Comparison of ENCODE assay signal across 13 cellular contexts in genomic region chr14:61505815-61506809, GRCh38.
DNase-seq lines count a peak whose midpoint lies in the region; ATAC-seq and TF ChIP-seq lines count a peak whose summit lies in the region.
"Had no signal": no experiment of that assay in that cellular context is flagged by ENCODE, and none has a peak within 500 bp of the region (broad histone marks: within the 10 kb centered on the region; RNA-seq: fewer than 3 reads in every experiment).

No MANE protein-coding gene starts in this region.

- TF ChIP-seq CTCF in Caco-2 (IDR thresholded peaks at IDR 0.05; ENCODE audit: insufficient read depth in 1 of 2, low read depth in 1 of 2, low read length in 1 of 2, severe bottlenecking in 1 of 2, unreplicated experiment in 1 of 2), result no peak

- no peak overlapping the region for H3K9ac ChIP-seq in Karpas-422 (ENCODE audit: low read length)
- no peak overlapping the region for H3K9ac ChIP-seq in duodenal mucosa (ENCODE audit: low read depth in 1 of 2, low read length in 2 of 2)
- H3K9ac ChIP-seq in rectal smooth muscle tissue (ENCODE audit: low read length), result no peak overlapping the region

- no peak overlapping the region for H2AFZ ChIP-seq in Karpas-422 (ENCODE audit: low read length)

- no peaks in the 10 kb centered on the region for H3K9me2 ChIP-seq in Karpas-422 (replicated peaks; ENCODE audit: insufficient read depth, low read length)

- POLR2A ChIA-PET in Caco-2 (lab: Charles Lee), result interaction anchor here (0.5 to 0.6 kb wide), 2 partner anchors 22 to 54 kb away, joined by 4 to 5 read pairs; no protein-coding TSS in a partner anchor

- H3K4me3 Mint-ChIP-seq in Caco-2 (ENCODE audit: unreplicated experiment), result no peak overlapping the region
- H3K4me3 Mint-ChIP-seq: brain had no signal

- no peak for ATAC-seq in GM18868 (IDR thresholded peaks at IDR 0.05; ENCODE audit: unreplicated experiment)
- ATAC-seq: gastrocnemius medialis had no signal

- peak overlapping the region; percentile 6 for H3K4me2 ChIP-seq in Karpas-422 (ENCODE audit: low read depth, low read length, poor library complexity, severe bottlenecking)

- no peaks in the 10 kb centered on the region for H3K9me3 Mint-ChIP-seq in Caco-2 (ENCODE audit: unreplicated experiment)
- H3K9me3 Mint-ChIP-seq: brain had no signal

- peaks cover 4% of the 10 kb centered on the region for H3K4me1 Mint-ChIP-seq in Caco-2 (ENCODE audit: low read depth, unreplicated experiment)

- H3K27me3 Mint-ChIP-seq in Caco-2 (ENCODE audit: insufficient read depth, unreplicated experiment), result no peaks in the 10 kb centered on the region

- H3K79me2 ChIP-seq in Karpas-422 (ENCODE audit: low read length), result no peaks in the 10 kb centered on the region

- no peaks in the 10 kb centered on the region for H3K4me1 ChIP-seq in Caco-2
- peaks cover 69% of the 10 kb centered on the region for H3K4me1 ChIP-seq in Karpas-422 (ENCODE audit: low read length)
- peaks cover 6 to 8% of the 10 kb centered on the region in 2 donors for H3K4me1 ChIP-seq in duodenal mucosa (ENCODE audit: control insufficient read depth in 1 of 2, insufficient read depth in 2 of 2, low read length in 2 of 2)
- no peaks in the 10 kb centered on the region for H3K4me1 ChIP-seq in rectal smooth muscle tissue (ENCODE audit: control insufficient read depth, insufficient read depth, low read length)
- 0 out of 2 replicates have a peak, but pooled peaks cover 3% of the 10 kb centered on the region for H3K4me1 ChIP-seq in HAP-1

- H4K20me1 ChIP-seq in Karpas-422 (ENCODE audit: insufficient read depth, low read depth, low read length), result no peaks in the 10 kb centered on the region

- BruUV-seq in Caco-2 (replicated peaks; lab: Mats Ljungman, UMichigan), result no TSS peak

- no peak overlapping the region for H3K27ac ChIP-seq in Karpas-422 (ENCODE audit: low read length)
- peak overlapping the region; percentile 5 for H3K27ac ChIP-seq in duodenal mucosa (ENCODE audit: low read depth, low read length)
- H3K27ac ChIP-seq in rectal smooth muscle tissue (ENCODE audit: low read depth, low read length), result peak overlapping the region; percentile 44
- H3K27ac ChIP-seq: gastrocnemius medialis had no signal

- no peaks in the 10 kb centered on the region for H3K9me3 ChIP-seq in Caco-2
- no peaks in the 10 kb centered on the region for H3K9me3 ChIP-seq in Karpas-422 (ENCODE audit: low read length)
- no peaks in the 10 kb centered on the region for H3K9me3 ChIP-seq in duodenal mucosa (ENCODE audit: control insufficient read depth in 1 of 2, low read length in 2 of 2)
- H3K9me3 ChIP-seq in HAP-1, result no peaks in the 10 kb centered on the region
- H3K9me3 ChIP-seq: gastrocnemius medialis had no signal

- H3K27me3 ChIP-seq in Caco-2 (replicated peaks; ENCODE audit: control insufficient read depth, insufficient read depth, low read length), result no peaks in the 10 kb centered on the region
- no peaks in the 10 kb centered on the region for H3K27me3 ChIP-seq in Karpas-422 (ENCODE audit: low read length)
- no peaks in the 10 kb centered on the region for H3K27me3 ChIP-seq in duodenal mucosa (ENCODE audit: control insufficient read depth in 1 of 2, insufficient read depth in 2 of 2, low read length in 2 of 2)
- no peaks in the 10 kb centered on the region for H3K27me3 ChIP-seq in rectal smooth muscle tissue (ENCODE audit: control insufficient read depth, insufficient read depth, low read length)
- peaks cover 29% of the 10 kb centered on the region for H3K27me3 ChIP-seq in HAP-1 (ENCODE audit: low read depth)
- H3K27me3 ChIP-seq: gastrocnemius medialis had no signal

- H3K4me3 ChIP-seq in Caco-2 (ENCODE audit: low read depth, low read length) (no peak overlapping the region), Karpas-422 (ENCODE audit: low read length) (no peak overlapping the region), duodenal mucosa (ENCODE audit: low read depth in 1 of 2, low read length in 2 of 2) (no peak overlapping the region), rectal smooth muscle tissue (ENCODE audit: low read length) (no peak overlapping the region), HAP-1 (no peak overlapping the region)
- H3K4me3 ChIP-seq: gastrocnemius medialis had no signal

- intact Hi-C loops in Caco-2 (cut with micrococcal nuclease; ENCODE audit: unreplicated experiment), result loop anchor here (1.0 kb wide), 1 partner anchor 7 kb away; no protein-coding TSS in a partner anchor

- peaks cover 5% of the 10 kb centered on the region for H3K36me3 Mint-ChIP-seq in Caco-2 (ENCODE audit: insufficient read depth, unreplicated experiment)
- H3K36me3 Mint-ChIP-seq: brain had no signal

- DNase-seq in Caco-2 (no peak), Karpas-422 (no peak), NCI-H2081 treated with DMSO at 0.1 percent for 48 hours (lab: John Stamatoyannopoulos, UW) (no peak), RKO (ENCODE audit: low spot score) (no peak), HAP-1 (ENCODE audit: low spot score in 2 of 2) (no peak)
- DNase-seq: DMS153; gastrocnemius medialis; MV-4-11; stimulated activated naive CD4-positive, alpha-beta T cell treated with Interleukin-2 at 50 U/mL for 16 hours had no signal

- no peaks in the 10 kb centered on the region for H3K36me3 ChIP-seq in Caco-2 (ENCODE audit: control insufficient read depth, insufficient read depth, low read length)
- no peaks in the 10 kb centered on the region for H3K36me3 ChIP-seq in Karpas-422 (ENCODE audit: insufficient read depth, low read length)
- no peaks in the 10 kb centered on the region for H3K36me3 ChIP-seq in duodenal mucosa (ENCODE audit: control insufficient read depth in 1 of 2, insufficient read depth in 2 of 2, low read length in 2 of 2)
- H3K36me3 ChIP-seq in rectal smooth muscle tissue (ENCODE audit: control insufficient read depth, insufficient read depth, low read length), result no peaks in the 10 kb centered on the region
- no peaks in the 10 kb centered on the region for H3K36me3 ChIP-seq in HAP-1 (replicated peaks)
- H3K36me3 ChIP-seq: gastrocnemius medialis had no signal

- CTCF ChIA-PET in Caco-2 (lab: Charles Lee), result no interaction called here

- peak overlapping the region; percentile 11 for H3K27ac Mint-ChIP-seq in Caco-2 (ENCODE audit: unreplicated experiment)
- H3K27ac Mint-ChIP-seq: brain had no signal

- in situ Hi-C loops in HAP-1 (cut with MboI; ENCODE audit: low sequenced_read_pairs), result no loop called here
